ENCODE assay signal across 19 cellular contexts in genomic region chr2:73297151-73297559, GRCh38. TPM values are rescaled to one million over a fixed set of nuclear protein-coding genes. Genes with fewer than 3 reads are reported as not detected.
DNase-seq lines count a peak whose midpoint lies in the region; ATAC-seq and TF ChIP-seq lines count a peak whose summit lies in the region.
"Had no signal": no experiment of that assay in that cellular context is flagged by ENCODE, and none has a peak within 500 bp of the region (broad histone marks: within the 10 kb centered on the region; RNA-seq: fewer than 3 reads in every experiment).

No MANE protein-coding gene starts in this region.

- H3K4me3 ChIP-seq in gastroesophageal sphincter (no peak overlapping the region), smooth muscle cell (no peak overlapping the region)
- H3K4me3 ChIP-seq: A549, upper lobe of right lung had no signal

- no peak for TF ChIP-seq EP300 in gastroesophageal sphincter (IDR thresholded peaks at IDR 0.05)

- no peak for TF ChIP-seq POLR2A in gastroesophageal sphincter (IDR thresholded peaks at IDR 0.05)

- H3K4me1 ChIP-seq in gastroesophageal sphincter: peaks cover 0 to 18% (median 6%) of the 10 kb centered on the region in 3 donors
- no peaks in the 10 kb centered on the region for H3K4me1 ChIP-seq in smooth muscle cell (ENCODE audit: low read depth)
- H3K4me1 ChIP-seq: upper lobe of right lung had no signal

- ATAC-seq in gastroesophageal sphincter: no peak
- ATAC-seq: A549; activated CD4-positive, CD25-positive, alpha-beta regulatory T cell treated with anti-CD3 and anti-CD28 coated beads, Interleukin-2, amount 50 U/mL, for 24 hours; activated CD8-positive, alpha-beta memory T cell treated with anti-CD3 and anti-CD28 coated beads, Interleukin-2, amount 10 ng/mL, durations not matched to agents 7 days and 5 days; left lobe of liver; upper lobe of right lung had no signal

- H3K9me3 ChIP-seq in gastroesophageal sphincter (no peaks in the 10 kb centered on the region), smooth muscle cell (replicated peaks; ENCODE audit: low read depth) (no peaks in the 10 kb centered on the region)
- H3K9me3 ChIP-seq: upper lobe of right lung had no signal

- 0% methylated on average over 2 of the region's 2 CpGs for WGBS in gastroesophageal sphincter (ENCODE audit: low coverage in 1 of 2), 2 donors
- WGBS in smooth muscle cell (ENCODE audit: low lambda C conversion rate): 35% methylated on average over 2 of the region's 2 CpGs

- H3K27ac ChIP-seq in gastroesophageal sphincter (no peak overlapping the region), smooth muscle cell (ENCODE audit: low read depth) (no peak overlapping the region)
- H3K27ac ChIP-seq: A549, upper lobe of right lung had no signal

- H3K79me2 ChIP-seq in smooth muscle cell (ENCODE audit: low read depth): no peaks in the 10 kb centered on the region

- peak; percentile 17 to 64 for DNase-seq in NCI-H2081 (lab: John Stamatoyannopoulos, UW)
- DNase-seq in NCI-H2081 treated with DMSO at 0.1 percent for 48 hours (lab: John Stamatoyannopoulos, UW): no peak
- peak; percentile 37 to 94 (median 93) for DNase-seq in NCI-H1417 (lab: John Stamatoyannopoulos, UW)
- peak; percentile 17 for DNase-seq in SK-N-DZ (ENCODE audit: low spot score)
- peak; percentile 78 for DNase-seq in myocyte (ENCODE audit: low read depth)
- DNase-seq in germinal center (ENCODE audit: low spot score): no peak
- DNase-seq in smooth muscle cell (lab: John Stamatoyannopoulos, UW; ENCODE audit: unreplicated experiment): no peak
- DNase-seq: activated CD8-positive, alpha-beta memory T cell treated with anti-CD3 and anti-CD28 coated beads, Interleukin-2, amount 10 ng/mL, durations not matched to agents 7 days and 5 days; CD4-positive, alpha-beta T cell; HCEC 1CT; NCI-H524 treated with DMSO at 0.1 percent for 48 hours; RPMI8226; stimulated activated naive CD4-positive, alpha-beta T cell; upper lobe of right lung had no signal

- H4K20me1 ChIP-seq in smooth muscle cell (ENCODE audit: low read depth): no peaks in the 10 kb centered on the region

- peaks cover 82% of the 10 kb centered on the region for H3K27me3 ChIP-seq in gastroesophageal sphincter
- peaks cover 90% of the 10 kb centered on the region for H3K27me3 ChIP-seq in smooth muscle cell (ENCODE audit: low read depth)

- no peak overlapping the region for H3K9ac ChIP-seq in smooth muscle cell (ENCODE audit: low read depth)

- H3K36me3 ChIP-seq in gastroesophageal sphincter: no peaks in the 10 kb centered on the region
- no peaks in the 10 kb centered on the region for H3K36me3 ChIP-seq in smooth muscle cell (ENCODE audit: low read depth)
- H3K36me3 ChIP-seq: upper lobe of right lung had no signal

- no peaks in the 10 kb centered on the region for H3F3A ChIP-seq in smooth muscle cell (ENCODE audit: low read depth)

- no peak overlapping the region for H2AFZ ChIP-seq in smooth muscle cell (ENCODE audit: low read depth)

- no peak overlapping the region for H3K4me2 ChIP-seq in smooth muscle cell
- H3K4me2 ChIP-seq: A549 had no signal

- TF ChIP-seq CTCF in gastroesophageal sphincter (IDR thresholded peaks at IDR 0.05) (no peak), smooth muscle cell (IDR thresholded peaks at IDR 0.05; ENCODE audit: borderline replicate concordance, insufficient read depth, poor library complexity, severe bottlenecking) (no peak)

RNA-seq across cellular contexts. Expression of gene EGR4, which starts 3.8 kb away (rescaled TPM):
- not detected in 2 replicates for polyA plus RNA-seq in SK-N-DZ (2014; cell fraction: cytosol; rRNA removed)
- not detected in 2 replicates for polyA plus RNA-seq in SK-N-DZ (2014; cell fraction: nucleus; rRNA removed)
- total RNA-seq in myocyte: not detected in 2 replicates
- not detected for polyA plus RNA-seq in myocyte (2012)
- not detected for total RNA-seq in gastroesophageal sphincter
- total RNA-seq in smooth muscle cell: 0.99 and 2.3 TPM in 2 replicates
- polyA plus RNA-seq in smooth muscle cell: 7.2 and 9.2 TPM in 2 replicates
- total RNA-seq: fibroblast of lung, left lobe of liver, upper lobe of right lung had no signal
- polyA plus RNA-seq: fibroblast of lung had no signal

RNA-seq across cellular contexts. Expression of gene FBXO41, which starts 12.9 kb away (rescaled TPM):
- polyA plus RNA-seq in SK-N-DZ (2014; cell fraction: cytosol; rRNA removed): 4.9 and 6.4 TPM in 2 replicates
- 18.1 and 35.2 TPM in 2 replicates for polyA plus RNA-seq in SK-N-DZ (2014; cell fraction: nucleus; rRNA removed)
- total RNA-seq in myocyte (2.6 and 7.3 TPM in 2 replicates), gastroesophageal sphincter (1 to 10 TPM; 2.2 to 5.4 (median 4.0) TPM), smooth muscle cell (1.2 and 2.4 TPM in 2 replicates)
- 3.5 TPM for polyA plus RNA-seq in myocyte (2012)
- polyA plus RNA-seq in smooth muscle cell: 1.00 and 3.0 TPM in 2 replicates

Comparison
In these comparisons a context has a peak if more than half of its experiments do, and no peak if none do; other contexts are left out.
1. DNase-seq: peak in NCI-H2081 (2 of 2), NCI-H1417 (3 of 3), SK-N-DZ (single experiment) and myocyte (single experiment); none in NCI-H2081 treated with DMSO at 0.1 percent for 48 hours (single experiment), germinal center (single experiment) and smooth muscle cell (single experiment).